ENCODE assay signal across 26 cellular contexts in genomic region chr3:101362408-101362807, GRCh38.
"Had no signal": no experiment of that assay in that cellular context is flagged by ENCODE, and none has a peak within 500 bp of the region (broad histone marks: within the 10 kb centered on the region; RNA-seq: fewer than 3 reads in every experiment).

No MANE protein-coding gene starts in this region.

- H3K36me3 ChIP-seq: breast epithelium had no signal

- H3K27me3 ChIP-seq: ascending aorta, breast epithelium, cardiac muscle cell, colonic mucosa had no signal

- H3K4me3 ChIP-seq: ascending aorta, breast epithelium, cardiac muscle cell, colonic mucosa had no signal

- H3K4me1 ChIP-seq: ascending aorta, breast epithelium, colonic mucosa had no signal

- H3K9me3 ChIP-seq: ascending aorta, breast epithelium, colonic mucosa had no signal

- H3K27ac ChIP-seq: ascending aorta, breast epithelium, cardiac muscle cell, colonic mucosa, WERI-Rb-1 had no signal

- H3K27me3 Mint-ChIP-seq: activated B cell treated with CpG ODN at 0.5 μM for 24 hours; activated CD4-positive, alpha-beta memory T cell treated with anti-CD3 and anti-CD28 coated beads, Interleukin-2, amount 10 ng/mL, durations not matched to agents 7 days and 5 days; activated CD4-positive, alpha-beta T cell treated with anti-CD3 and anti-CD28 coated beads, Interleukin-2, amount 10 ng/mL, durations not matched to agents 24 days and 14 days; activated naive CD4-positive, alpha-beta T cell treated with anti-CD3 and anti-CD28 coated beads, Interleukin-2, amount 10 ng/mL, durations not matched to agents 7 days and 5 days; activated naive CD8-positive, alpha-beta T cell treated with anti-CD3 and anti-CD28 coated beads, Interleukin-2, amount 10 ng/mL, durations not matched to agents 7 days and 5 days; activated T-cell treated with anti-CD3 and anti-CD28 coated beads, Interleukin-2, amount 50 U/mL, for 24 hours; brain; T-helper 17 cell had no signal

- H3K27ac Mint-ChIP-seq: activated B cell treated with CpG ODN at 0.5 μM for 24 hours; activated CD4-positive, alpha-beta memory T cell treated with anti-CD3 and anti-CD28 coated beads, Interleukin-2, amount 10 ng/mL, durations not matched to agents 7 days and 5 days; activated CD4-positive, alpha-beta T cell treated with anti-CD3 and anti-CD28 coated beads, Interleukin-2, amount 10 ng/mL, durations not matched to agents 24 days and 14 days; activated naive CD4-positive, alpha-beta T cell treated with anti-CD3 and anti-CD28 coated beads, Interleukin-2, amount 10 ng/mL, durations not matched to agents 7 days and 5 days; activated naive CD4-positive, alpha-beta T cell treated with anti-CD3 and anti-CD28 coated beads, Interleukin-2, amount 50 U/mL, for 72 hours; activated naive CD8-positive, alpha-beta T cell treated with anti-CD3 and anti-CD28 coated beads, Interleukin-2, amount 10 ng/mL, durations not matched to agents 7 days and 5 days; activated T-cell treated with anti-CD3 and anti-CD28 coated beads, Interleukin-2, amount 50 U/mL, for 24 hours; activated T-cell treated with anti-CD3 and anti-CD28 coated beads, Interleukin-2, amount 50 U/mL, for 72 hours; brain; T-helper 17 cell; T-helper 2 cell treated with Interferon-gamma antibody and Interleukin-4, amounts not matched to agents 5 μg/mL and 100 μg/mL, for 36 hours had no signal

- DNase-seq: activated B cell treated with CpG ODN at 0.5 μM for 24 hours; activated CD4-positive, alpha-beta memory T cell treated with anti-CD3 and anti-CD28 coated beads, Interleukin-2, amount 10 ng/mL, durations not matched to agents 7 days and 5 days; activated CD4-positive, alpha-beta T cell treated with anti-CD3 and anti-CD28 coated beads, Interleukin-2, amount 10 ng/mL, durations not matched to agents 24 days and 14 days; activated CD8-positive, alpha-beta memory T cell treated with anti-CD3 and anti-CD28 coated beads, Interleukin-2, amount 50 U/mL, for 48 hours; activated gamma-delta T cell; activated naive CD4-positive, alpha-beta T cell; activated naive CD4-positive, alpha-beta T cell treated with anti-CD3 and anti-CD28 coated beads, Interleukin-2, amount 10 ng/mL, durations not matched to agents 7 days and 5 days; activated naive CD8-positive, alpha-beta T cell treated with anti-CD3 and anti-CD28 coated beads, Interleukin-2, amount 10 ng/mL, durations not matched to agents 7 days and 5 days; activated T-cell treated with anti-CD3 and anti-CD28 coated beads for 4 hours; activated T-cell treated with anti-CD3 and anti-CD28 coated beads, Interleukin-2, amount 50 U/mL, for 24 hours; activated T-cell treated with anti-CD3 and anti-CD28 coated beads, Interleukin-2, amount 50 U/mL, for 72 hours; central memory CD4-positive, alpha-beta T cell; cerebellar nuclear complex; colonic mucosa; effector CD8-positive, alpha-beta T cell; foreskin fibroblast; head of caudate nucleus; T-helper 17 cell; T1000; WERI-Rb-1 had no signal

- H3K4me3 Mint-ChIP-seq: activated B cell treated with CpG ODN at 0.5 μM for 24 hours; activated CD4-positive, alpha-beta memory T cell treated with anti-CD3 and anti-CD28 coated beads, Interleukin-2, amount 10 ng/mL, durations not matched to agents 7 days and 5 days; activated CD4-positive, alpha-beta T cell treated with anti-CD3 and anti-CD28 coated beads, Interleukin-2, amount 10 ng/mL, durations not matched to agents 24 days and 14 days; activated naive CD4-positive, alpha-beta T cell treated with anti-CD3 and anti-CD28 coated beads, Interleukin-2, amount 10 ng/mL, durations not matched to agents 7 days and 5 days; activated naive CD8-positive, alpha-beta T cell treated with anti-CD3 and anti-CD28 coated beads, Interleukin-2, amount 10 ng/mL, durations not matched to agents 7 days and 5 days; activated T-cell treated with anti-CD3 and anti-CD28 coated beads, Interleukin-2, amount 50 U/mL, for 24 hours; activated T-cell treated with anti-CD3 and anti-CD28 coated beads, Interleukin-2, amount 50 U/mL, for 72 hours; brain; T-helper 17 cell; T-helper 2 cell treated with Interferon-gamma antibody and Interleukin-4, amounts not matched to agents 5 μg/mL and 100 μg/mL, for 36 hours had no signal

- H3K4me1 Mint-ChIP-seq: activated B cell treated with CpG ODN at 0.5 μM for 24 hours; activated CD4-positive, alpha-beta memory T cell treated with anti-CD3 and anti-CD28 coated beads, Interleukin-2, amount 10 ng/mL, durations not matched to agents 7 days and 5 days; activated CD4-positive, alpha-beta T cell treated with anti-CD3 and anti-CD28 coated beads, Interleukin-2, amount 10 ng/mL, durations not matched to agents 24 days and 14 days; activated naive CD4-positive, alpha-beta T cell treated with anti-CD3 and anti-CD28 coated beads, Interleukin-2, amount 10 ng/mL, durations not matched to agents 7 days and 5 days; activated naive CD8-positive, alpha-beta T cell treated with anti-CD3 and anti-CD28 coated beads, Interleukin-2, amount 10 ng/mL, durations not matched to agents 7 days and 5 days; brain; T-helper 17 cell had no signal
